In the genomic region with DNA sequence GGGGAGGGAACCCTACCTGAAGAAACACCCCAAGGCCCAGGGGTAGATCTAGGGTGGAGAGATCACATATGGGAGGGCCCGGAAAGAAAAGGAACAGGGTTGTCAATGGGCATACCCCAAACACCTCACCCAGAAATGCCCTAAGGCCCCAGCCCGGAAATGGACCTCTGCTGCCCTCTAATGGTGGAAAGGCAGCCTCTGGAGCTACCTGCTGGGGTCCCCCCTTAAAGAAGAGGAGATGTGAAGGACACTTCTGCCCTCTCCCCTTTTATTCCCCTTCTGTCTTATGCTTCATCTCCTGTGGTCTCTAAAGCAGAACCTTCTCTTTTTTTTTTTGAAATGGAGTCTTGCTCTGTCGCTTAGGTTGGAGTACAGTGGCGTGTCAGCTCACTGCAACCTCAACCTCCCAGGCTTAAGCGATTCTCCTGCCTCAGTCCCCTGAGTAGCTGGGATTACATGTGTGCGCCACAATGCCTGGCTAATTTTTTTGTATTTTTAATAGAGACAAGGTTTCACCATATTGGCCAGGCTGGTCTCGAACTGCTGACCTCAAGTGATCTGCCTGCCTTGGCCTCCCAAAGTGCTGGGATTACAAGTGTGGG, we compare ENCODE assay signal across 9 cellular contexts. TPM values are rescaled to one million over a fixed set of nuclear protein-coding genes. Genes with fewer than 3 reads are reported as not detected.
A peak's percentile ranks its signal among the peaks of the same experiment; 100 is the strongest.
DNase-seq lines count a peak whose midpoint lies in the region; ATAC-seq and TF ChIP-seq lines count a peak whose summit lies in the region.
"Had no signal": no experiment of that assay in that cellular context is flagged by ENCODE, and none has a peak within 500 bp of the region (broad histone marks: within the 10 kb centered on the region; RNA-seq: fewer than 3 reads in every experiment).

No MANE protein-coding gene starts in this region.

- peak; percentile 94 for TF ChIP-seq CTCF in RWPE2 (IDR thresholded peaks at IDR 0.05; ENCODE audit: poor library complexity, severe bottlenecking)
- peak; percentile 87 to 96 (median 89) for TF ChIP-seq CTCF in uterus (IDR thresholded peaks at IDR 0.05)

- no peaks in the 10 kb centered on the region for H3K36me3 ChIP-seq in RWPE2 (ENCODE audit: low read depth)
- H3K36me3 ChIP-seq in uterus, result no peaks in the 10 kb centered on the region

- H3K4me1 ChIP-seq in RWPE2 (ENCODE audit: insufficient read depth, poor library complexity, severe bottlenecking) (peaks cover 22% of the 10 kb centered on the region), uterus (peaks cover 8 to 9% of the 10 kb centered on the region in 2 donors)

- no peak overlapping the region for H3K4me3 ChIP-seq in RWPE2 (ENCODE audit: severe bottlenecking)
- no peak overlapping the region for H3K4me3 ChIP-seq in uterus

- peak; percentile 38; the same call in 1 of the 3 replicates for ATAC-seq in RWPE2 (ENCODE audit: low read depth)

- H3K27ac ChIP-seq in RWPE2 (ENCODE audit: poor library complexity, severe bottlenecking), result peak overlapping the region; percentile 99
- H3K27ac ChIP-seq in uterus, result peak overlapping the region; percentile 55 to 98

- in situ Hi-C loops in Caki2 (cut with HindIII; ENCODE audit: low pct_unique_long_range_greater_than_20kb, low sequenced_read_pairs), result no loop called here

- intact Hi-C loops in posterior cingulate gyrus (cut with DNase I) (loop anchor here (2.0 kb wide), 1 partner anchor 268 kb away; the partner anchor contains the start of gene RPL10A), uterus (cut with DNase I; ENCODE audit: low total_unique reads) (loop anchor here (5.0 kb wide), 2 partner anchors 154 to 214 kb away; no protein-coding TSS in a partner anchor)

- H3K9me3 ChIP-seq in RWPE2 (ENCODE audit: severe bottlenecking) (no peaks in the 10 kb centered on the region), uterus (no peaks in the 10 kb centered on the region)

- H3K27me3 ChIP-seq in RWPE2 (ENCODE audit: insufficient read depth, poor library complexity, severe bottlenecking) (no peaks in the 10 kb centered on the region), uterus (no peaks in the 10 kb centered on the region)

- no peak for TF ChIP-seq POLR2A in uterus (IDR thresholded peaks at IDR 0.05)

- DNase-seq in Caki2 (ENCODE audit: low read depth), result peak; percentile 56
- DNase-seq in HuH-7 (ENCODE audit: low spot score), result peak; percentile 70
- no peak for DNase-seq in RWPE2 (ENCODE audit: low spot score)
- DNase-seq in activated naive CD4-positive, alpha-beta T cell (lab: John Stamatoyannopoulos, UW), result peak; percentile 56 to 79 (median 74)
- peak; percentile 68 for DNase-seq in globus pallidus (ENCODE audit: low spot score)
- peak in 9 of 10 donors; percentile 63 to 96 (median 83) for DNase-seq in posterior cingulate gyrus
- DNase-seq in uterus, result peak; percentile 82 to 84
- DNase-seq in HPDE6-E6E7 (ENCODE audit: extremely low spot score), result no peak

RNA-seq across cellular contexts. Expression of gene ARMC12, which starts 0.4 kb away (rescaled TPM):
- 1.9 and 4.6 TPM in 2 replicates for total RNA-seq in Caki2 (2014; rRNA removed; shearing (Covaris generic); ENCODE audit: low replicate concordance)
- total RNA-seq in uterus, result 1 to 10 TPM in 2 of 4 donors, not detected in 2; 1.6 TPM

RNA-seq across cellular contexts. Expression of gene CLPSL2, which starts 40.0 kb away (rescaled TPM):
- total RNA-seq in Caki2 (2014; rRNA removed; shearing (Covaris generic); ENCODE audit: low replicate concordance), result not detected in 2 replicates
- not detected for total RNA-seq in uterus
- total RNA-seq: activated CD8-positive, alpha-beta memory T cell treated with anti-CD3 and anti-CD28 coated beads for 36 hours had no signal

RNA-seq across cellular contexts. Expression of gene CLPSL1, which starts 44.4 kb away (rescaled TPM):
- 2.4 TPM in 1 of 2 replicates, not detected in the other for total RNA-seq in Caki2 (2014; rRNA removed; shearing (Covaris generic); ENCODE audit: low replicate concordance)
- not detected for total RNA-seq in uterus
- total RNA-seq: activated CD8-positive, alpha-beta memory T cell treated with anti-CD3 and anti-CD28 coated beads for 36 hours had no signal

RNA-seq across cellular contexts. Expression of gene FKBP5, which starts 47.7 kb away (rescaled TPM):
- 4.3 and 6.9 TPM in 2 replicates for total RNA-seq in Caki2 (2014; rRNA removed; shearing (Covaris generic); ENCODE audit: low replicate concordance)
- total RNA-seq in uterus, result 100 to 1,000 TPM in 2 of 4 donors, 10 to 100 TPM in 2; 35.1 to 197 (median 84.5) TPM

Comparison
In these comparisons a context has a peak if more than half of its experiments do, and no peak if none do; other contexts are left out.
1. DNase-seq: peak in Caki2 (single experiment), HuH-7 (single experiment), activated naive CD4-positive, alpha-beta T cell (4 of 4), globus pallidus (single experiment), posterior cingulate gyrus (9 of 10) and uterus (2 of 2); none in RWPE2 (single experiment) and HPDE6-E6E7 (single experiment).